Comparison of ENCODE assay signal across 8 cellular contexts in the genomic region with DNA sequence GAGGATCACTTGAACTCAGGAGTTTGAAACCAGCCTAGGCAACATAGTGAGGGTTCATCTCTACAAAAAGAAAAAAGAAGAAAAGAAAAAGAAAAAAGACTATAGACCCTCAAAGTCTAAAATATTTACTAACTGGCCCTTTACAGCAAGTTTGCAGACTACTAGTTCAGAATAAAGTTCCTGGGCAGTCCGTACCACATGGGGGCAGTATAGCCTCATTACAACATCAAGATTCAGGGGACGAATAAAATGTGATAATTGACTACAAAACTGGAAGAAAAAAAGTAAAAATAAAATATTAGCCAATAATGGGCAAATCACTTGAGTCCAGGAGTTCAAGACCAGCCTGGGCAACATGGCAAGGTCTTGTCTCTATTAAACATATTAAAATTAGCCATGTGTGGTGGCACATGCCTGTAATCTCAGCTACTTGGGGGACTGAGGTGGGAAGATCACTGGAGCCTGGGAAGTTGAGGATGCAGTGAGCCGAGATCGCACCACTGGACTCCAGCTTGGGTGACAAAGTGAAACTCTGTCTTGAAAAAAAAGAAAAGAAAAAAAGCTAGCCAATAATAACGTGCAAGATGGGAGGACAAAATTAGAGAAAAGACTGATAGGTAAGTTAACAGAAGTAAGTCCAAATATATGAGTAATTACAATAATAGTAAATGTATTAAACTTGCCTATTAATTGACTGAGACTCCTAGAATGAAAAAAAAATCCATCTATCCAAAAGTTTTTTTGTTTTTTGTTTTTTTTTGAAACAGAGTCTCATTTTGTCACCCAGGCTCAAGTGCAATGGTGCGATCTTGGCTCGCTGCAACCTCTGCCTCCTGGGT.
DNase-seq lines count a peak whose midpoint lies in the region; ATAC-seq and TF ChIP-seq lines count a peak whose summit lies in the region.

No MANE protein-coding gene starts in this region.

- H3K9me3 Mint-ChIP-seq in activated CD4-positive, alpha-beta T cell treated with anti-CD3 and anti-CD28 coated beads, Interleukin-2, amount 10 ng/mL, durations not matched to agents 24 days and 14 days: no peaks in the 10 kb centered on the region

- H3K9me3 ChIP-seq in spleen: peaks cover 0 to 27% (median 20%) of the 10 kb centered on the region in 8 donors

- no peak for TF ChIP-seq POLR2A in spleen (IDR thresholded peaks at IDR 0.05)

- peaks cover 0 to 21% (median 0%) of the 10 kb centered on the region in 7 donors for H3K27me3 ChIP-seq in spleen (replicated peaks in 1 of 7)

- no peak overlapping the region for H3K27ac Mint-ChIP-seq in activated CD4-positive, alpha-beta T cell treated with anti-CD3 and anti-CD28 coated beads, Interleukin-2, amount 10 ng/mL, durations not matched to agents 24 days and 14 days

- H3K27ac ChIP-seq in spleen: no peak overlapping the region

- no peaks in the 10 kb centered on the region for H3K4me1 Mint-ChIP-seq in activated CD4-positive, alpha-beta T cell treated with anti-CD3 and anti-CD28 coated beads, Interleukin-2, amount 10 ng/mL, durations not matched to agents 24 days and 14 days

- H3K4me3 ChIP-seq in epithelial cell of proximal tubule (ENCODE audit: low read depth, low read length) (no peak overlapping the region), spleen (no peak overlapping the region)

- peaks cover 28% of the 10 kb centered on the region for H3K27me3 Mint-ChIP-seq in activated CD4-positive, alpha-beta T cell treated with anti-CD3 and anti-CD28 coated beads, Interleukin-2, amount 10 ng/mL, durations not matched to agents 24 days and 14 days

- DNase-seq in NCI-H187 (lab: John Stamatoyannopoulos, UW) (peak; percentile 6 to 17), NCI-H187 treated with DMSO at 0.1 percent for 48 hours (lab: John Stamatoyannopoulos, UW) (no peak), NCI-H2081 (lab: John Stamatoyannopoulos, UW) (peak; percentile 71 to 76), epithelial cell of proximal tubule (ENCODE audit: low read depth) (no peak), spleen (no peak)
- peak; percentile 88 for DNase-seq in activated CD4-positive, alpha-beta T cell treated with anti-CD3 and anti-CD28 coated beads, Interleukin-2, amount 10 ng/mL, durations not matched to agents 24 days and 14 days
- no peak for DNase-seq in activated CD4-positive, CD25-positive, alpha-beta regulatory T cell treated with anti-CD3 and anti-CD28 coated beads, Interleukin-2, amount 50 U/mL, for 72 hours

- no peaks in the 10 kb centered on the region for H3K4me1 ChIP-seq in spleen

- ATAC-seq in HG03025 (IDR thresholded peaks at IDR 0.05; ENCODE audit: low FRiP score, unreplicated experiment): no peak

- TF ChIP-seq CTCF in epithelial cell of proximal tubule (conservative IDR thresholded peaks at IDR 0.05; ENCODE audit: low read depth, low read length) (peak; percentile 84), spleen (IDR thresholded peaks at IDR 0.05 in 8 of 11, conservative IDR thresholded peaks at IDR 0.05 in 3 of 11) (peak in 10 of 11 experiments; percentile 14 to 68 (median 57))

- WGBS in spleen, 5 donors: 62 to 72% (median 71%) methylated on average over 7 of the region's 7 CpGs

- no peaks in the 10 kb centered on the region for H3K36me3 Mint-ChIP-seq in activated CD4-positive, alpha-beta T cell treated with anti-CD3 and anti-CD28 coated beads, Interleukin-2, amount 10 ng/mL, durations not matched to agents 24 days and 14 days (ENCODE audit: low read depth)

- intact Hi-C loops in activated CD4-positive, alpha-beta T cell treated with anti-CD3 and anti-CD28 coated beads, Interleukin-2, amount 10 ng/mL, durations not matched to agents 24 days and 14 days (cut with micrococcal nuclease): loop anchor here (2.0 kb wide), 1 partner anchor 45 kb away; no protein-coding TSS in a partner anchor
- intact Hi-C loops in spleen (cut with DNase I; ENCODE audit: low total_unique reads): no loop called here

- no peaks in the 10 kb centered on the region for H3K36me3 ChIP-seq in spleen

- no peak overlapping the region for H3K4me3 Mint-ChIP-seq in activated CD4-positive, alpha-beta T cell treated with anti-CD3 and anti-CD28 coated beads, Interleukin-2, amount 10 ng/mL, durations not matched to agents 24 days and 14 days

Comparison
In these comparisons a context has a peak if more than half of its experiments do, and no peak if none do; other contexts are left out.
1. DNase-seq: peak in NCI-H187 (2 of 2), NCI-H2081 (2 of 2) and activated CD4-positive, alpha-beta T cell treated with anti-CD3 and anti-CD28 coated beads, Interleukin-2, amount 10 ng/mL, durations not matched to agents 24 days and 14 days (single experiment); none in NCI-H187 treated with DMSO at 0.1 percent for 48 hours (single experiment), epithelial cell of proximal tubule (single experiment), spleen (single experiment) and activated CD4-positive, CD25-positive, alpha-beta regulatory T cell treated with anti-CD3 and anti-CD28 coated beads, Interleukin-2, amount 50 U/mL, for 72 hours (single experiment).